ENCODE assay signal across 7 cellular contexts in genomic region chr12:28872654-28873268, GRCh38.
A peak's percentile ranks its signal among the peaks of the same experiment; 100 is the strongest.
DNase-seq lines count a peak whose midpoint lies in the region; ATAC-seq and TF ChIP-seq lines count a peak whose summit lies in the region.

No MANE protein-coding gene starts in this region.

- no peak overlapping the region for H2BK15ac ChIP-seq in H9 (ENCODE audit: low read depth, low read length)

- no peaks in the 10 kb centered on the region for H3K9me3 ChIP-seq in H9 (ENCODE audit: control insufficient read depth, low read depth, low read length)

- peaks cover 22% of the 10 kb centered on the region for H3K27me3 Mint-ChIP-seq in H9 (ENCODE audit: low read depth)

- H2BK120ac ChIP-seq in H9 (ENCODE audit: low read depth, low read length, poor library complexity, severe bottlenecking), result no peak overlapping the region

- no peaks in the 10 kb centered on the region for H3K79me2 ChIP-seq in H9 (ENCODE audit: insufficient read depth, low read length)

- no peak overlapping the region for H2BK20ac ChIP-seq in H9 (ENCODE audit: low read depth, low read length, poor library complexity, severe bottlenecking)

- H3K4me3 Mint-ChIP-seq in H9, result no peak overlapping the region

- no peak overlapping the region for H2AFZ ChIP-seq in H9 (ENCODE audit: low read length)

- H3K4ac ChIP-seq in H9 (ENCODE audit: low read depth, low read length), result no peak overlapping the region

- H2BK12ac ChIP-seq in H9 (ENCODE audit: insufficient read length, low read depth, low read length), result no peak overlapping the region

- no peak overlapping the region for H2AK5ac ChIP-seq in H9 (ENCODE audit: insufficient read length, low read length)

- WGBS in H9 (ENCODE audit: extremely low coverage, insufficient read length, low lambda C conversion rate), result no CpG with 5 or more reads among the region's 7 CpGs

- H3K27ac ChIP-seq in H9 (ENCODE audit: insufficient read length, low read depth, low read length) (no peak overlapping the region), VCaP (no peak overlapping the region)

- no peak overlapping the region for H4K5ac ChIP-seq in H9 (ENCODE audit: insufficient read length, low read depth, low read length)

- intact Hi-C loops in Right ventricle myocardium superior (cut with DNase I), result no loop called here
- intact Hi-C loops in sciatic nerve (cut with DNase I), result no loop called here

- no peaks in the 10 kb centered on the region for H3K79me1 ChIP-seq in H9 (ENCODE audit: insufficient read depth, low read depth, low read length, poor library complexity, severe bottlenecking)

- TF ChIP-seq CTCF in H9 (conservative IDR thresholded peaks at IDR 0.05) (peak; percentile 91), VCaP (conservative IDR thresholded peaks at IDR 0.05) (peak; percentile 82)

- no peak overlapping the region for H3K56ac ChIP-seq in H9 (ENCODE audit: insufficient read length, low read depth, low read length)

- no peak overlapping the region for H3K9ac ChIP-seq in H9 (ENCODE audit: extremely low read depth, insufficient read length, low read length)

- no peak overlapping the region for H3K23ac ChIP-seq in H9 (ENCODE audit: insufficient read length, low read depth, low read length)

- H3K18ac ChIP-seq in H9 (ENCODE audit: insufficient read length, low read depth, low read length), result no peak overlapping the region

- no peaks in the 10 kb centered on the region for H4K20me1 ChIP-seq in H9 (ENCODE audit: control insufficient read depth, insufficient read depth, insufficient read length)

- no peaks in the 10 kb centered on the region for H3K36me3 Mint-ChIP-seq in H9 (ENCODE audit: insufficient read depth in 1 of 3, low read depth in 3 of 3)

- H3T11ph ChIP-seq in H9 (ENCODE audit: low read length), result no peak overlapping the region

- no peak overlapping the region for H3K27ac Mint-ChIP-seq in H9

- H4K91ac ChIP-seq in H9 (ENCODE audit: insufficient read length, low read depth, low read length), result no peak overlapping the region

- no peak overlapping the region for H4K8ac ChIP-seq in H9 (replicated peaks; ENCODE audit: insufficient read length, low read depth, low read length)

- H3K23me2 ChIP-seq in H9 (ENCODE audit: insufficient read length, low read depth, low read length, poor library complexity, severe bottlenecking), result no peaks in the 10 kb centered on the region

- ATAC-seq in Right ventricle myocardium superior (ENCODE audit: poor library complexity) (peak; percentile 66), sciatic nerve (peak; percentile 55), HG03196 (IDR thresholded peaks at IDR 0.05; ENCODE audit: unreplicated experiment) (no peak)

- no peak overlapping the region for H3K4me2 ChIP-seq in H9 (ENCODE audit: insufficient read depth, insufficient read length, low read length)

- H3K27me3 ChIP-seq in H9 (ENCODE audit: insufficient read depth, low read length), result no peaks in the 10 kb centered on the region

- no peak overlapping the region for H3K14ac ChIP-seq in H9 (ENCODE audit: insufficient read depth, low read length)

- DNase-seq in GM03348 (ENCODE audit: low spot score) (peak; percentile 62), H9 (peak; percentile 83), NCI-H1694 treated with DMSO at 0.1 percent for 48 hours (lab: John Stamatoyannopoulos, UW) (peak; percentile 76), Right ventricle myocardium superior (no peak), sciatic nerve (ENCODE audit: low spot score) (peak; percentile 62)

- H2BK5ac ChIP-seq in H9 (ENCODE audit: insufficient read length, low read length), result no peak overlapping the region

- peaks cover 22 to 27% of the 10 kb centered on the region in 2 experiments for H3K4me1 Mint-ChIP-seq in H9

- no peaks in the 10 kb centered on the region; a peak in 1 of 5 replicates for H3K9me3 Mint-ChIP-seq in H9

- H3K4me1 ChIP-seq in H9 (ENCODE audit: insufficient read depth, low read length), result no peaks in the 10 kb centered on the region
